ENCODE assay signal across 8 cellular contexts in the genomic region with DNA sequence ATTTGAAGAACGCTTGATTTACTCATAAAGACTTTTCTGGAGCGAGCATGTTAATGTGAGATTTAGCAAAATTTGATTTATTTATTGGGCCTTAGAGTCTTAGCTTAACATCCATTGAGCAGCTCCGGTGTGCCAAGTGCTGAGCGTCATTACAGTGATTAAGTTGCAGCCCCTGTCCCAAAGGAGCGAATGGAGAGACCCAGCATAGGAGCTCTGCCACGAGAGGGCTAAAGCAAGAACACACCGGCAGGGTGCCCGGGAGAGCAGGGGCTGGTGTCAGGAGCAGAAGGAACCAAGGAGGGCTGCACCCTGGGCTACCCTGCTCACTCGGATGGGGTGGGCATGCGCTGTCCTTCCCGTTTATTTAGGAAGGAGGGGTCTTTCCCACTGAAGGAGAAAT. TPM values are rescaled to one million over a fixed set of nuclear protein-coding genes. Genes with fewer than 3 reads are reported as not detected.
DNase-seq lines count a peak whose midpoint lies in the region; ATAC-seq and TF ChIP-seq lines count a peak whose summit lies in the region.

No MANE protein-coding gene starts in this region.

- intact Hi-C loops in Calu3 (cut with micrococcal nuclease; ENCODE audit: unreplicated experiment), result no loop called here
- intact Hi-C loops in OCI-LY7 (cut with micrococcal nuclease; ENCODE audit: unreplicated experiment), result loop anchor here (2.0 to 5.0 kb wide), 2 partner anchors 31 to 65 kb away; no protein-coding TSS in a partner anchor
- intact Hi-C loops in prostate gland (cut with DNase I), result no loop called here
- intact Hi-C loops in posterior cingulate gyrus (cut with DNase I), result no loop called here

- H3K4me1 ChIP-seq in OCI-LY7 (ENCODE audit: insufficient read depth, low read length, poor library complexity, severe bottlenecking) (peaks cover 70% of the 10 kb centered on the region), endocrine pancreas (ENCODE audit: control insufficient read depth, insufficient read depth, low read length) (peaks cover 4% of the 10 kb centered on the region), prostate gland (replicated peaks) (peaks cover 12% of the 10 kb centered on the region)

- H4K20me1 ChIP-seq in OCI-LY7 (ENCODE audit: insufficient read depth, low read length), result peaks cover 47% of the 10 kb centered on the region

- CTCF ChIA-PET in Calu3 (lab: Charles Lee), result interaction anchor here (1.1 kb wide), 1 partner anchor 41 kb away, joined by 4 read pairs; no protein-coding TSS in a partner anchor
- CTCF ChIA-PET in OCI-LY7 (lab: Charles Lee; ENCODE audit: unreplicated experiment), result no interaction called here

- peaks cover 38% of the 10 kb centered on the region for H3K36me3 Mint-ChIP-seq in Calu3 (ENCODE audit: insufficient read depth, unreplicated experiment)

- no peaks in the 10 kb centered on the region for H3K27me3 Mint-ChIP-seq in Calu3 (ENCODE audit: unreplicated experiment)

- H3K27ac ChIP-seq in OCI-LY7 (ENCODE audit: low read depth, low read length, poor library complexity, severe bottlenecking) (peak overlapping the region; percentile 98), prostate gland (peak overlapping the region; percentile 94 to 99)

- peak overlapping the region; percentile 82 for H3K4me3 Mint-ChIP-seq in Calu3 (ENCODE audit: low read depth, unreplicated experiment)

- POLR2A ChIA-PET in OCI-LY7 (lab: Charles Lee), result interaction anchor here (5.8 to 10.9 kb wide), 3 partner anchors 8 to 38 kb away, joined by 33 to 165 read pairs (median 111); no protein-coding TSS in a partner anchor

- no peak overlapping the region for H2AFZ ChIP-seq in OCI-LY7 (ENCODE audit: low read length)

- H3K36me3 ChIP-seq in OCI-LY7 (ENCODE audit: insufficient read depth, low read length) (peaks cover 33% of the 10 kb centered on the region; the same call in 1 of the 2 replicates), endocrine pancreas (ENCODE audit: control insufficient read depth, insufficient read depth, low read length) (peaks cover 11% of the 10 kb centered on the region), prostate gland (no peaks in the 10 kb centered on the region)

- BruUV-seq in Calu3 (replicated peaks; lab: Mats Ljungman, UMichigan) (no TSS peak), OCI-LY7 (replicated peaks; lab: Mats Ljungman, UMichigan) (no TSS peak)

- H3K4me2 ChIP-seq in OCI-LY7 (ENCODE audit: low read length), result peak overlapping the region; percentile 98

- peak overlapping the region; percentile 98 for H3K27ac Mint-ChIP-seq in Calu3 (ENCODE audit: unreplicated experiment)

- 84% methylated on average over 11 of the region's 11 CpGs for WGBS in prostate gland

- TF ChIP-seq CTCF in Calu3 (IDR thresholded peaks at IDR 0.05; ENCODE audit: unreplicated experiment) (no peak), OCI-LY7 (conservative IDR thresholded peaks at IDR 0.05; ENCODE audit: low read length) (0 out of 2 replicates have a peak, but pooled peaks have one; percentile 39), prostate gland (IDR thresholded peaks at IDR 0.05) (no peak)

- H3K9me2 ChIP-seq in OCI-LY7 (ENCODE audit: insufficient read depth, low read length), result no peaks in the 10 kb centered on the region

- H3K9me3 ChIP-seq in OCI-LY7 (ENCODE audit: low read length) (no peaks in the 10 kb centered on the region), endocrine pancreas (ENCODE audit: control insufficient read depth, low read length) (peaks cover 2% of the 10 kb centered on the region), prostate gland (no peaks in the 10 kb centered on the region)

- ATAC-seq in GM21390 (IDR thresholded peaks at IDR 0.05; ENCODE audit: unreplicated experiment), result no peak

- H3K4me3 ChIP-seq in OCI-LY7 (ENCODE audit: low read depth, low read length, poor library complexity, severe bottlenecking) (peak overlapping the region; percentile 88), endocrine pancreas (ENCODE audit: control insufficient read depth, insufficient read depth, low read length) (peak overlapping the region; percentile 99), prostate gland (no peak overlapping the region)

- no peaks in the 10 kb centered on the region for H3K9me3 Mint-ChIP-seq in Calu3 (ENCODE audit: low read depth, unreplicated experiment)

- H3K4me1 Mint-ChIP-seq in Calu3 (ENCODE audit: low read depth, unreplicated experiment), result peaks cover 71% of the 10 kb centered on the region

- H3K79me2 ChIP-seq in OCI-LY7 (ENCODE audit: insufficient read depth, low read depth, low read length), result peaks cover 78% of the 10 kb centered on the region

- H3K27me3 ChIP-seq in endocrine pancreas (ENCODE audit: control insufficient read depth, insufficient read depth, low read length) (no peaks in the 10 kb centered on the region), prostate gland (replicated peaks; ENCODE audit: insufficient read depth) (no peaks in the 10 kb centered on the region)

- DNase-seq in Calu3 (peak; percentile 50), OCI-LY7 (ENCODE audit: low spot score) (peak; percentile 46), prostate gland (ENCODE audit: low spot score) (no peak), posterior cingulate gyrus (no peak), iPS-NIHi11 (ENCODE audit: low spot score) (no peak), midbrain (lab: John Stamatoyannopoulos, UW) (no peak)

- H3K9ac ChIP-seq in endocrine pancreas (ENCODE audit: control insufficient read depth, insufficient read depth, low read length), result no peak overlapping the region

- TF ChIP-seq POLR2A in prostate gland (IDR thresholded peaks at IDR 0.05), result no peak

RNA-seq across cellular contexts. Expression of a gene that starts 50.6 kb away (rescaled TPM):
- total RNA-seq in Calu3 (2022) (108 and 120 TPM in 2 replicates), OCI-LY7 (2022) (236 and 264 TPM in 2 replicates), prostate gland (10 to 100 TPM; 67.8 to 96.2 TPM)
- 134 and 161 TPM in 2 replicates for total RNA-seq in OCI-LY7 (2014; rRNA removed; shearing (Covaris generic))

Comparison
In these comparisons a context has a peak if more than half of its experiments do, and no peak if none do; other contexts are left out.
1. DNase-seq: peak in Calu3 (single experiment) and OCI-LY7 (single experiment); none in prostate gland (single experiment), posterior cingulate gyrus (0 of 10), iPS-NIHi11 (single experiment) and midbrain (single experiment).
2. H3K4me3 ChIP-seq: peak in OCI-LY7 (single experiment) and endocrine pancreas (single experiment); none in prostate gland (0 of 2).